Comparison of ENCODE assay signal across 18 cellular contexts in the genomic region with DNA sequence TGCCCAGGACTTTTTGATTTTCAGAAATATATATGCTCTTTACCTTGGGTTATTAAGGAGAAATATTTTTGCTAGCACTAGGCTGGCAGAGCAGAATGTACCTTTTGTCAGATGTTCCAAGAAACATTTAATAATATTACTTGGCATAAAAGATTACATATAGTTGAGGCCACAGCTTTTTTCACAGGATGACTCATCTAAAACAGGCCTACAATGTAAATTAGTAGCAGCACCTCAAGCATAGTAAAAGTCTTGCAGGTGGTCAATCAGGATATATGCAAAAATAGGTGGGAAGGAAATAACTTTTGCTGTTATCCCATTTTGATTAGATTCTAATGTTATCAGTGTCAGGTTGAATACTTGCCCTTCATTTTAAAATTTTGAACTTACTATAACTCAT.
A peak's percentile ranks its signal among the peaks of the same experiment; 100 is the strongest.
DNase-seq lines count a peak whose midpoint lies in the region; ATAC-seq and TF ChIP-seq lines count a peak whose summit lies in the region.
"Had no signal": no experiment of that assay in that cellular context is flagged by ENCODE, and none has a peak within 500 bp of the region (broad histone marks: within the 10 kb centered on the region; RNA-seq: fewer than 3 reads in every experiment).

No MANE protein-coding gene starts in this region.

- peak overlapping the region; percentile 95 for H3K27ac Mint-ChIP-seq in memory B cell
- H3K27ac Mint-ChIP-seq: immature natural killer cell; stimulated activated naive CD8-positive, alpha-beta T cell treated with anti-CD3 and anti-CD28 coated beads, Interleukin-15, Interleukin-2, amounts not matched to agents 100 ng/mL and 50 ng/mL, for 24 hours had no signal

- peak; percentile 46 for ATAC-seq in GM18867 (IDR thresholded peaks at IDR 0.05; ENCODE audit: unreplicated experiment)
- ATAC-seq in HG03095 (IDR thresholded peaks at IDR 0.05; ENCODE audit: unreplicated experiment), result peak; percentile 52
- no peak for ATAC-seq in RWPE2 (ENCODE audit: low read depth)
- peak; percentile 36 for ATAC-seq in memory B cell (ENCODE audit: low read depth)
- no peak for ATAC-seq in HG03521 (IDR thresholded peaks at IDR 0.05; ENCODE audit: unreplicated experiment)
- no peak for ATAC-seq in GM19035 (IDR thresholded peaks at IDR 0.05; ENCODE audit: unreplicated experiment)
- ATAC-seq: body of pancreas, gastrocnemius medialis had no signal

- TF ChIP-seq CTCF in RWPE2 (IDR thresholded peaks at IDR 0.05; ENCODE audit: poor library complexity, severe bottlenecking), result no peak

- peaks cover 22% of the 10 kb centered on the region for H3K4me1 ChIP-seq in RWPE2 (ENCODE audit: insufficient read depth, poor library complexity, severe bottlenecking)
- H3K4me1 ChIP-seq: gastrocnemius medialis had no signal

- peak overlapping the region; percentile 20 for H3K27ac ChIP-seq in RWPE2 (ENCODE audit: poor library complexity, severe bottlenecking)
- H3K27ac ChIP-seq: gastrocnemius medialis had no signal

- H3K36me3 Mint-ChIP-seq in memory B cell, result no peaks in the 10 kb centered on the region
- H3K36me3 Mint-ChIP-seq: immature natural killer cell, naive B cell had no signal

- peaks cover 29% of the 10 kb centered on the region for H3K4me1 Mint-ChIP-seq in memory B cell

- no peaks in the 10 kb centered on the region for H3K9me3 ChIP-seq in RWPE2 (ENCODE audit: severe bottlenecking)
- H3K9me3 ChIP-seq: body of pancreas, gastrocnemius medialis had no signal

- H3K4me3 Mint-ChIP-seq in memory B cell, result peak overlapping the region; percentile 84
- H3K4me3 Mint-ChIP-seq: activated CD4-positive, alpha-beta memory T cell treated with anti-CD3 and anti-CD28 coated beads, Interleukin-2, amount 10 ng/mL, durations not matched to agents 7 days and 5 days; immature natural killer cell; stimulated activated naive CD8-positive, alpha-beta T cell treated with anti-CD3 and anti-CD28 coated beads, Interleukin-15, Interleukin-2, amounts not matched to agents 100 ng/mL and 50 ng/mL, for 24 hours had no signal

- no peak overlapping the region for H3K4me3 ChIP-seq in RWPE2 (ENCODE audit: severe bottlenecking)
- H3K4me3 ChIP-seq: body of pancreas, gastrocnemius medialis had no signal

- H3K27me3 Mint-ChIP-seq in memory B cell, result no peaks in the 10 kb centered on the region
- H3K27me3 Mint-ChIP-seq: activated CD4-positive, alpha-beta memory T cell treated with anti-CD3 and anti-CD28 coated beads, Interleukin-2, amount 10 ng/mL, durations not matched to agents 7 days and 5 days; stimulated activated naive CD8-positive, alpha-beta T cell treated with anti-CD3 and anti-CD28 coated beads, Interleukin-15, Interleukin-2, amounts not matched to agents 100 ng/mL and 50 ng/mL, for 24 hours had no signal

- no peaks in the 10 kb centered on the region for H3K36me3 ChIP-seq in RWPE2 (ENCODE audit: low read depth)
- H3K36me3 ChIP-seq: gastrocnemius medialis had no signal

- DNase-seq in RWPE2 (ENCODE audit: low spot score) (no peak), memory B cell (ENCODE audit: low spot score in 2 of 2) (no peak), RPMI8226 (no peak)
- no peak for DNase-seq in stimulated activated CD4-positive, alpha-beta T cell treated with anti-CD3 and anti-CD28 coated beads, Interleukin-15, amount 100 ng/mL, for 24 hours
- DNase-seq: activated CD4-positive, alpha-beta memory T cell treated with anti-CD3 and anti-CD28 coated beads, Interleukin-2, amount 10 ng/mL, durations not matched to agents 7 days and 5 days; activated gamma-delta T cell treated with Interleukin-2 at 50 U/mL for 16 hours; body of pancreas; effector CD8-positive, alpha-beta T cell; gastrocnemius medialis; immature natural killer cell; naive B cell; NCI-H446 treated with DMSO at 0.1 percent for 48 hours; retina had no signal

- H3K27me3 ChIP-seq in RWPE2 (ENCODE audit: insufficient read depth, poor library complexity, severe bottlenecking), result no peaks in the 10 kb centered on the region
- H3K27me3 ChIP-seq: body of pancreas, gastrocnemius medialis had no signal

- H3K9me3 Mint-ChIP-seq in memory B cell, result no peaks in the 10 kb centered on the region
- H3K9me3 Mint-ChIP-seq: activated CD4-positive, alpha-beta memory T cell treated with anti-CD3 and anti-CD28 coated beads, Interleukin-2, amount 10 ng/mL, durations not matched to agents 7 days and 5 days; immature natural killer cell; naive B cell; stimulated activated naive CD8-positive, alpha-beta T cell treated with anti-CD3 and anti-CD28 coated beads, Interleukin-15, Interleukin-2, amounts not matched to agents 100 ng/mL and 50 ng/mL, for 24 hours had no signal

Comparison
In these comparisons a context has a peak if more than half of its experiments do, and no peak if none do; other contexts are left out.
1. ATAC-seq: peak in GM18867 (single experiment), HG03095 (single experiment) and memory B cell (single experiment); none in RWPE2 (single experiment), HG03521 (single experiment) and GM19035 (single experiment).